Comparison of ENCODE assay signal across 15 cellular contexts in the genomic region with DNA sequence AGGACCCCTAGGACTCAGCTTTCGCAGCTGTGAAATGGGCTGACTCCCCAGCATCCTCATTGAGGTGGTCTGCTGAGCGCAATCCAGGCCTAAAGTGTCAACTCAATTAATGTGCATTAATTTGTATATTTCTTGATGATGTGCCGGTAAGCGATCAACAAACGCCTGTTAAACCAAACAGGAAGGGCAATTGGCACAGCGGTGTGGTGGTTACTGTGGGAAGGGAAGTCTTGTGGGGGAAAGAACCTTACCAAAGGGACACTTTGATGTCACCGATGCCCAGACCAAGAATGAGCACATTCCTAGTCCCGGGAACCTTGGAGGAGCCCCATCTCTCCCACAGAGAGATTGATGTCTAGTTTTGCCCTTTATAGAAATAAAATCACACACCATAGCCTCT. TPM values are rescaled to one million over a fixed set of nuclear protein-coding genes. Genes with fewer than 3 reads are reported as not detected.
DNase-seq lines count a peak whose midpoint lies in the region; ATAC-seq and TF ChIP-seq lines count a peak whose summit lies in the region.
"Had no signal": no experiment of that assay in that cellular context is flagged by ENCODE, and none has a peak within 500 bp of the region (broad histone marks: within the 10 kb centered on the region; RNA-seq: fewer than 3 reads in every experiment).

No MANE protein-coding gene starts in this region.

- H3K9me3 ChIP-seq in BLaER1, result no peaks in the 10 kb centered on the region
- H3K9me3 ChIP-seq in neuronal stem cell (replicated peaks in 1 of 2; ENCODE audit: control insufficient read depth in 2 of 2, insufficient read depth in 1 of 2, low read depth in 1 of 2, low read length in 2 of 2), result no peaks in the 10 kb centered on the region
- H3K9me3 ChIP-seq in BE2C, result no peaks in the 10 kb centered on the region

- no peak for TF ChIP-seq CTCF in GM12865 (IDR thresholded peaks at IDR 0.05; ENCODE audit: insufficient read depth, low read depth, low read length, missing control alignments)
- no peak for TF ChIP-seq CTCF in BE2C (IDR thresholded peaks at IDR 0.05; ENCODE audit: low read depth, low read length)

- H3K27me3 ChIP-seq in BLaER1 (no peaks in the 10 kb centered on the region), neuronal stem cell (ENCODE audit: control insufficient read depth in 3 of 3, insufficient read depth in 3 of 3, low read depth in 1 of 3, low read length in 3 of 3) (peaks cover 0 to 23% (median 2%) of the 10 kb centered on the region in 3 experiments), BE2C (no peaks in the 10 kb centered on the region)

- H3K36me3 Mint-ChIP-seq in memory B cell, result peaks cover 14% of the 10 kb centered on the region

- peaks cover 67% of the 10 kb centered on the region for H3K4me1 ChIP-seq in BLaER1
- peaks cover 6 to 10% of the 10 kb centered on the region in 2 donors for H3K4me1 ChIP-seq in neuronal stem cell (ENCODE audit: control insufficient read depth in 2 of 2, insufficient read depth in 1 of 2, low read depth in 1 of 2, low read length in 2 of 2)
- peaks cover 4% of the 10 kb centered on the region for H3K4me1 ChIP-seq in BE2C
- H3K4me1 ChIP-seq: parathyroid adenoma had no signal

- ATAC-seq in memory B cell (ENCODE audit: low read depth) (no peak), GM21529 (IDR thresholded peaks at IDR 0.05; ENCODE audit: unreplicated experiment) (no peak)
- ATAC-seq: GM23338 had no signal

- H3K4me1 Mint-ChIP-seq in memory B cell, result peaks cover 36% of the 10 kb centered on the region

- peak overlapping the region; percentile 93 for H3K27ac Mint-ChIP-seq in memory B cell
- H3K27ac Mint-ChIP-seq: GM23338 had no signal

- no peaks in the 10 kb centered on the region; the same call in 1 of the 2 replicates for H4K20me1 ChIP-seq in BLaER1

- no peak overlapping the region for H2BK120ac ChIP-seq in neuronal stem cell (ENCODE audit: low read depth, low read length)

- H3K4me3 Mint-ChIP-seq in memory B cell, result peak overlapping the region; percentile 90
- H3K4me3 Mint-ChIP-seq: GM23338 had no signal

- no peaks in the 10 kb centered on the region for H3K27me3 Mint-ChIP-seq in memory B cell

- no peak overlapping the region for H2AFZ ChIP-seq in neuronal stem cell (ENCODE audit: low read length)
- H2AFZ ChIP-seq: GM23338, parathyroid adenoma had no signal

- H3K27ac ChIP-seq in BLaER1 (peak overlapping the region; percentile 93; the same call in 1 of the 2 replicates), neuronal stem cell (replicated peaks; ENCODE audit: low read length) (no peak overlapping the region)
- H3K27ac ChIP-seq: parathyroid adenoma had no signal

- no peak overlapping the region for H3K14ac ChIP-seq in neuronal stem cell (ENCODE audit: low read length)

- DNase-seq in GM12865 (ENCODE audit: low read depth) (peak; percentile 41), activated T-helper 1 cell treated with Interleukin-2 at 50 U/mL for 16 hours (ENCODE audit: low read depth) (peak; percentile 31), memory B cell (ENCODE audit: low spot score in 2 of 2) (no peak), GM19240 (ENCODE audit: insufficient read length, low spot score) (no peak), neuronal stem cell (ENCODE audit: low spot score) (no peak), BE2C (no peak)
- DNase-seq: anterior cingulate cortex, dermis blood vessel endothelial cell, mesenchymal stem cell, NCI-H2081 treated with DMSO at 0.1 percent for 48 hours had no signal

- no peak overlapping the region for H2BK15ac ChIP-seq in neuronal stem cell (ENCODE audit: low read length)

- no peak overlapping the region for H4K91ac ChIP-seq in neuronal stem cell (ENCODE audit: low read depth, low read length, poor library complexity)

- H3K4me2 ChIP-seq in BLaER1 (peak overlapping the region; percentile 92), neuronal stem cell (ENCODE audit: insufficient read depth, low read length, poor library complexity, severe bottlenecking) (no peak overlapping the region)
- H3K4me2 ChIP-seq: GM23338 had no signal

- H3K4me3 ChIP-seq in BLaER1 (peak overlapping the region; percentile 2; the same call in 1 of the 2 replicates), GM12865 (ENCODE audit: low read depth, low read length) (peak overlapping the region; percentile 72), neuronal stem cell (ENCODE audit: low read length in 2 of 2) (no peak overlapping the region), BE2C (ENCODE audit: low read depth, low read length) (no peak overlapping the region)
- H3K4me3 ChIP-seq: GM23338 had no signal

- H3K9me3 Mint-ChIP-seq in memory B cell, result no peaks in the 10 kb centered on the region
- H3K9me3 Mint-ChIP-seq: GM23338 had no signal

- no peak overlapping the region for H3K4ac ChIP-seq in neuronal stem cell (ENCODE audit: low read length)

- H4K8ac ChIP-seq in neuronal stem cell (ENCODE audit: low read depth, low read length), result no peak overlapping the region

- no peak overlapping the region for H2BK5ac ChIP-seq in neuronal stem cell (ENCODE audit: low read length)

- H2BK12ac ChIP-seq in neuronal stem cell (ENCODE audit: low read length), result no peak overlapping the region

- no peak overlapping the region for H3K23ac ChIP-seq in neuronal stem cell (ENCODE audit: low read depth, low read length, poor library complexity)

- no peaks in the 10 kb centered on the region for H3K79me1 ChIP-seq in neuronal stem cell (ENCODE audit: low read depth, low read length)

- H3K36me3 ChIP-seq in BLaER1 (peaks cover 28% of the 10 kb centered on the region), neuronal stem cell (replicated peaks in 1 of 2; ENCODE audit: control insufficient read depth in 2 of 2, insufficient read depth in 2 of 2, low read length in 2 of 2) (no peaks in the 10 kb centered on the region), BE2C (no peaks in the 10 kb centered on the region)

- peak overlapping the region; percentile 84; the same call in 1 of the 2 replicates for H3K9ac ChIP-seq in BLaER1
- H3K9ac ChIP-seq in neuronal stem cell (ENCODE audit: low read depth, low read length, poor library complexity), result no peak overlapping the region
- H3K9ac ChIP-seq: parathyroid adenoma had no signal

- WGBS in neuronal stem cell (ENCODE audit: extremely low coverage in 2 of 2, insufficient read length in 2 of 2, insufficient replicate concordance in 1 of 2), 2 donors, result no CpG with 5 or more reads among the region's 8 CpGs

- H3K18ac ChIP-seq in neuronal stem cell (ENCODE audit: low read length), result no peak overlapping the region

- no peak overlapping the region for H2AK5ac ChIP-seq in neuronal stem cell (ENCODE audit: low read depth, low read length)

RNA-seq across cellular contexts. Expression of gene JAK3, which starts 1.6 kb away (rescaled TPM):
- polyA plus RNA-seq in neuronal stem cell (2013, experiment 1 of 2), result 3.2 TPM
- polyA plus RNA-seq in neuronal stem cell (2013, experiment 2 of 2), result 3.3 TPM
- not detected for polyA plus RNA-seq in BE2C (2012; ENCODE audit: insufficient read depth, insufficient read length, low read depth)

RNA-seq across cellular contexts. Expression of gene RPL18A, which starts 13.6 kb away (rescaled TPM):
- polyA plus RNA-seq in neuronal stem cell (2013, experiment 1 of 2), result 3,857 TPM
- 3,701 TPM for polyA plus RNA-seq in neuronal stem cell (2013, experiment 2 of 2)
- polyA plus RNA-seq in BE2C (2012; ENCODE audit: insufficient read depth, insufficient read length, low read depth), result 4,052 TPM

RNA-seq across cellular contexts. Expression of gene INSL3, which starts 24.8 kb away (rescaled TPM):
- polyA plus RNA-seq in neuronal stem cell (2013, experiment 1 of 2), result 2.2 TPM
- 1.8 TPM for polyA plus RNA-seq in neuronal stem cell (2013, experiment 2 of 2)
- polyA plus RNA-seq in BE2C (2012; ENCODE audit: insufficient read depth, insufficient read length, low read depth), result not detected

RNA-seq across cellular contexts. Expression of gene SLC5A5, which starts 25.6 kb away (rescaled TPM):
- polyA plus RNA-seq in neuronal stem cell (2013, experiment 1 of 2), result 0.08 TPM
- polyA plus RNA-seq in neuronal stem cell (2013, experiment 2 of 2), result 0.19 TPM
- not detected for polyA plus RNA-seq in BE2C (2012; ENCODE audit: insufficient read depth, insufficient read length, low read depth)
- polyA plus RNA-seq: BJ had no signal

RNA-seq across cellular contexts. Expression of gene B3GNT3, which starts 51.2 kb away (rescaled TPM):
- polyA plus RNA-seq in neuronal stem cell (2013, experiment 1 of 2), result 0.03 TPM
- polyA plus RNA-seq in neuronal stem cell (2013, experiment 2 of 2), result not detected
- polyA plus RNA-seq in BE2C (2012; ENCODE audit: insufficient read depth, insufficient read length, low read depth), result not detected
- polyA plus RNA-seq: BJ had no signal

Comparison
In these comparisons a context has a peak if more than half of its experiments do, and no peak if none do; other contexts are left out.
1. H3K4me3 ChIP-seq: peak in BLaER1 (single experiment) and GM12865 (single experiment); none in neuronal stem cell (0 of 2) and BE2C (single experiment).
2. DNase-seq: peak in GM12865 (single experiment) and activated T-helper 1 cell treated with Interleukin-2 at 50 U/mL for 16 hours (single experiment); none in memory B cell (0 of 2), GM19240 (single experiment), neuronal stem cell (single experiment) and BE2C (single experiment).